8 cellular contexts compared by ENCODE assay signal in the genomic region with DNA sequence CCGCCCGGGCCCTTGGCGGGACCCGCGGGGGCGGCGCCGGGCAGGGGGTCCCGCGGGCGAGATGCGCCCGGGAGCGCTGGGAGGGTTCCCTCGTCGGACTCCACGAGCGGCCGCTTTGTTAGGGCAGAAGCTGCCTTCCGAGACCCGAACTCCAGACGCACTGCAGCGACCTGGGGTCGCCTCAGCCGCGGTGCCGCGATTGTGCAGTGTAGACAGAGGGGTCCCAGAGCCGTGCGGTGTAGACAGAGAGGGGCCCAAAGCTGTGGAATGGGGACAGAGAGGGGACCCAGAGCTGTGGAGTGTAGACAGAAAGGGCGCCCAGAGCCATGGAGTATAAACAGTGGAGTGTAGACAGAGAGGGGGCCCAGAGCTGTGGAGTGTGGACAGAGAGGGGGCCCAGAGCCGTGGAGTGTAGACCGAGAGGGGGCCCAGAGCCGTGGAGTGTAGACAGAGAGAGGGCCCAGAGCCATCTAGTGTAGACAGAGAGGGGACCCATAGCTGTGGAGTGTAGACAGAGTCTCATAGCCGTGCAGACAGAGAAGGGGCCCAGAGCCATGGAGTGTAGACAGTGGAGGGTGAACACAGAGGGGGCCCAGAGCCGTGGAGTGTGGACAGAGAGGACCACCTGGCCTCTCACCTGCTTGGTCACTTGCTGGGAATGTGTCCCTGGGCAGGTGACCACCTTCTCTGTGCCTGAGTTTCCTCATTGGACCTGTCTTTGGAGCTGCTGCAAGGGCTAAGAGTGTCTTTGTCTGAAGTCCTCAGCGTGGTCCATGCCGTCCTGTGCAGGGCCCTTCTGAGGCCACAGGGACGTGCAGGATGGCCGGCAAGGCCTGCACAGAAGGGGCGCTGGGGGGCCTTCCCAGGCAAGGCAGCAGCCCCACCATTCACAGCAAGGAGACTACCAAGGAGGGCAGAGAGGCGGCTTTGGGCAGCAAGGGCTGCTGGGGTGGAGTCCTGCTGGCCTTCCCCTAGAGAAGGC. TPM values are rescaled to one million over a fixed set of nuclear protein-coding genes. Genes with fewer than 3 reads are reported as not detected.
DNase-seq lines count a peak whose midpoint lies in the region; ATAC-seq and TF ChIP-seq lines count a peak whose summit lies in the region.

No MANE protein-coding gene starts in this region.

- ATAC-seq in CD8-positive, alpha-beta T cell = no peak
- no peak for ATAC-seq in GM21717 (IDR thresholded peaks at IDR 0.05; ENCODE audit: unreplicated experiment)

- H3K9me3 ChIP-seq in CD8-positive, alpha-beta T cell (ENCODE audit: low read length) = no peaks in the 10 kb centered on the region
- H3K9me3 ChIP-seq in OCI-LY1 (ENCODE audit: low read length) (no peaks in the 10 kb centered on the region), muscle layer of duodenum (ENCODE audit: control insufficient read depth in 1 of 2, low read length in 2 of 2) (peaks cover 0 to 3% of the 10 kb centered on the region in 2 donors), Karpas-422 (ENCODE audit: low read length) (no peaks in the 10 kb centered on the region)

- H3K4me1 Mint-ChIP-seq in CD8-positive, alpha-beta T cell (ENCODE audit: low read depth) = peaks cover 18% of the 10 kb centered on the region
- H3K4me1 Mint-ChIP-seq in dendritic cell treated with granulocyte-macrophage colony-stimulating factor and Interleukin-4, amounts not matched to agents 40 ng/mL and 50 ng/mL, for 4 days (ENCODE audit: low read depth) = peaks cover 35% of the 10 kb centered on the region

- H3K27ac ChIP-seq in CD8-positive, alpha-beta T cell (ENCODE audit: low read depth, low read length) = no peak overlapping the region
- H3K27ac ChIP-seq in OCI-LY1 (ENCODE audit: low read depth, low read length, poor library complexity, severe bottlenecking) (no peak overlapping the region), muscle layer of duodenum (ENCODE audit: low read length) (peak overlapping the region; percentile 67), Karpas-422 (ENCODE audit: low read length) (no peak overlapping the region)

- no peaks in the 10 kb centered on the region for H3K36me3 ChIP-seq in CD8-positive, alpha-beta T cell (ENCODE audit: insufficient read depth, low read length)
- H3K36me3 ChIP-seq in OCI-LY1 (ENCODE audit: insufficient read depth, low read length) = no peaks in the 10 kb centered on the region; the same call in 1 of the 2 replicates
- no peaks in the 10 kb centered on the region for H3K36me3 ChIP-seq in muscle layer of duodenum (ENCODE audit: control insufficient read depth in 1 of 2, insufficient read depth in 2 of 2, low read length in 2 of 2)
- H3K36me3 ChIP-seq in Karpas-422 (ENCODE audit: insufficient read depth, low read length) = no peaks in the 10 kb centered on the region

- no peak for TF ChIP-seq CTCF in CD8-positive, alpha-beta T cell (IDR thresholded peaks at IDR 0.05)
- TF ChIP-seq CTCF in OCI-LY1 (IDR thresholded peaks at IDR 0.05; ENCODE audit: low read length) = no peak

- H3K9me2 ChIP-seq in OCI-LY1 (ENCODE audit: low read depth, low read length) (no peaks in the 10 kb centered on the region), Karpas-422 (replicated peaks; ENCODE audit: insufficient read depth, low read length) (no peaks in the 10 kb centered on the region)

- POLR2A ChIA-PET in CD8-positive, alpha-beta T cell (lab: Charles Lee) = interaction anchor here (1.7 kb wide), 1 partner anchor 12 kb away, joined by 4 read pairs; no protein-coding TSS in a partner anchor

- intact Hi-C loops in CD8-positive, alpha-beta T cell (cut with DNase I, micrococcal nuclease) = loop anchor here (2.0 to 5.0 kb wide), 5 partner anchors 91 to 1051 kb away; a partner anchor contains a TSS
- intact Hi-C loops in dendritic cell treated with granulocyte-macrophage colony-stimulating factor and Interleukin-4, amounts not matched to agents 40 ng/mL and 50 ng/mL, for 4 days (cut with micrococcal nuclease) = no loop called here

- CTCF ChIA-PET in CD8-positive, alpha-beta T cell (lab: Charles Lee) = no interaction called here

- H3K4me2 ChIP-seq in OCI-LY1 (ENCODE audit: low read length) (peak overlapping the region; percentile 62), Karpas-422 (ENCODE audit: low read depth, low read length, poor library complexity, severe bottlenecking) (no peak overlapping the region)

- H3K9ac ChIP-seq in OCI-LY1 (ENCODE audit: low read length) = peak overlapping the region; percentile 45; the same call in 1 of the 2 replicates
- H3K9ac ChIP-seq in Karpas-422 (ENCODE audit: low read length) = no peak overlapping the region

- peaks cover 19% of the 10 kb centered on the region for H3K27me3 Mint-ChIP-seq in CD8-positive, alpha-beta T cell (ENCODE audit: low read depth)
- H3K27me3 Mint-ChIP-seq in dendritic cell treated with granulocyte-macrophage colony-stimulating factor and Interleukin-4, amounts not matched to agents 40 ng/mL and 50 ng/mL, for 4 days = peaks cover 58% of the 10 kb centered on the region

- H3K27ac Mint-ChIP-seq in CD8-positive, alpha-beta T cell = peak overlapping the region; percentile 82
- peak overlapping the region; percentile 62 for H3K27ac Mint-ChIP-seq in dendritic cell treated with granulocyte-macrophage colony-stimulating factor and Interleukin-4, amounts not matched to agents 40 ng/mL and 50 ng/mL, for 4 days

- DNase-seq in CD8-positive, alpha-beta T cell = peak in 1 of 7 experiments; percentile 48
- DNase-seq in ACHN (no peak), Karpas-422 (no peak)
- DNase-seq in NK-92 treated with Interleukin-12 subunit alpha and Interleukin-12 subunit beta, amount 100 ng/mL, for 24 hours (lab: John Stamatoyannopoulos, UW) = no peak

- peak overlapping the region; percentile 81 for H3K4me3 Mint-ChIP-seq in CD8-positive, alpha-beta T cell
- peak overlapping the region; percentile 75 for H3K4me3 Mint-ChIP-seq in dendritic cell treated with granulocyte-macrophage colony-stimulating factor and Interleukin-4, amounts not matched to agents 40 ng/mL and 50 ng/mL, for 4 days

- peak overlapping the region; percentile 33 for H3K4me3 ChIP-seq in CD8-positive, alpha-beta T cell (ENCODE audit: low read depth, low read length)
- H3K4me3 ChIP-seq in OCI-LY1 (ENCODE audit: low read depth, low read length, poor library complexity, severe bottlenecking) = peak overlapping the region; percentile 55
- peak overlapping the region; percentile 56 to 59 for H3K4me3 ChIP-seq in muscle layer of duodenum (ENCODE audit: low read depth in 1 of 2, low read length in 2 of 2)
- H3K4me3 ChIP-seq in Karpas-422 (ENCODE audit: low read length) = no peak overlapping the region

- in situ Hi-C loops in ACHN (cut with HindIII; ENCODE audit: low pct_ligation_motif_present, low pct_unique_long_range_greater_than_20kb, low sequenced_read_pairs) = no loop called here

- peaks cover 14% of the 10 kb centered on the region for H3K4me1 ChIP-seq in CD8-positive, alpha-beta T cell (ENCODE audit: insufficient read depth, low read length)
- H3K4me1 ChIP-seq in OCI-LY1 (ENCODE audit: insufficient read depth, low read length, severe bottlenecking) = peaks cover 5% of the 10 kb centered on the region
- peaks cover 0 to 17% of the 10 kb centered on the region in 2 donors for H3K4me1 ChIP-seq in muscle layer of duodenum (ENCODE audit: control insufficient read depth in 1 of 2, insufficient read depth in 2 of 2, low read length in 2 of 2)
- H3K4me1 ChIP-seq in Karpas-422 (ENCODE audit: low read length) = peaks cover 12% of the 10 kb centered on the region

- H3F3A ChIP-seq in OCI-LY1 (ENCODE audit: insufficient read depth, low read length) = no peaks in the 10 kb centered on the region

- H3K27me3 ChIP-seq in CD8-positive, alpha-beta T cell (ENCODE audit: insufficient read depth, low read length) = no peaks in the 10 kb centered on the region
- H3K27me3 ChIP-seq in OCI-LY1 (ENCODE audit: insufficient read depth, low read length) = no peaks in the 10 kb centered on the region
- H3K27me3 ChIP-seq in muscle layer of duodenum (ENCODE audit: low read depth, low read length) = no peaks in the 10 kb centered on the region
- no peaks in the 10 kb centered on the region for H3K27me3 ChIP-seq in Karpas-422 (ENCODE audit: low read length)

- H3K9me3 Mint-ChIP-seq in CD8-positive, alpha-beta T cell = peaks cover 10% of the 10 kb centered on the region
- no peaks in the 10 kb centered on the region for H3K9me3 Mint-ChIP-seq in dendritic cell treated with granulocyte-macrophage colony-stimulating factor and Interleukin-4, amounts not matched to agents 40 ng/mL and 50 ng/mL, for 4 days

- H3K36me3 Mint-ChIP-seq in CD8-positive, alpha-beta T cell = peaks cover 4% of the 10 kb centered on the region
- no peaks in the 10 kb centered on the region for H3K36me3 Mint-ChIP-seq in dendritic cell treated with granulocyte-macrophage colony-stimulating factor and Interleukin-4, amounts not matched to agents 40 ng/mL and 50 ng/mL, for 4 days (ENCODE audit: low read depth)

- H3K79me2 ChIP-seq in OCI-LY1 (ENCODE audit: insufficient read depth, low read length) (no peaks in the 10 kb centered on the region), Karpas-422 (ENCODE audit: low read length) (no peaks in the 10 kb centered on the region)

- H4K20me1 ChIP-seq in OCI-LY1 (ENCODE audit: insufficient read depth, low read length) (no peaks in the 10 kb centered on the region), Karpas-422 (ENCODE audit: insufficient read depth, low read depth, low read length) (no peaks in the 10 kb centered on the region)

- no peak overlapping the region for H2AFZ ChIP-seq in OCI-LY1 (ENCODE audit: low read length)
- no peak overlapping the region for H2AFZ ChIP-seq in Karpas-422 (ENCODE audit: low read length)

RNA-seq across cellular contexts. Expression of a gene that starts 0.9 kb away (rescaled TPM):
- total RNA-seq in CD8-positive, alpha-beta T cell = 1 to 10 TPM; 4.4 to 7.6 TPM
- 4.7 TPM in 1 of 2 replicates, not detected in the other for total RNA-seq in Karpas-422 (2014; rRNA removed; shearing (Covaris generic); ENCODE audit: low replicate concordance)

RNA-seq across cellular contexts. Expression of a gene that starts 44.7 kb away (rescaled TPM):
- total RNA-seq in CD8-positive, alpha-beta T cell = under 1 TPM; 0.39 to 0.76 TPM
- 0.52 and 1.0 TPM in 2 replicates for total RNA-seq in Karpas-422 (2014; rRNA removed; shearing (Covaris generic); ENCODE audit: low replicate concordance)
